In the genomic region with DNA sequence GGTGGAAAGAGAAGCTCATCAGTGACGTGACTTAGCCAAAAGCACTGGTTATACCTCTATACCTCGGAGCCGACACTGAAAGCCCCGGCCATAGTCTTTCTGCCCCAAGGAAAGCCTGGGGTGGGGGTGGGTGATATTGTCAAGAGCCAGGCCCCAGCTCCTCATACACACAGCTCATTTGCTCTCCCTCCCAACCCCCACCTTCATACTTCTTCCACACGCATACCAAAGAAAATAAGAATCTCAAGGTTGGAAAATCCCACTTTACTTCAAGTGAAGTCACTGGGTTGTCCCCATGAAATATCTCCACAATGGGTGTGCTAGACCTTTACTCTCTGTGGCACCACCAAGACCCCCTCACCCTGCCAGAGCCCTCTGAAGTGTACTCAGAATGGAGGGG, we compare ENCODE assay signal across 9 cellular contexts. TPM values are rescaled to one million over a fixed set of nuclear protein-coding genes. Genes with fewer than 3 reads are reported as not detected.
DNase-seq lines count a peak whose midpoint lies in the region; TF ChIP-seq lines count a peak whose summit lies in the region.
"Had no signal": no experiment of that assay in that cellular context is flagged by ENCODE, and none has a peak within 500 bp of the region (broad histone marks: within the 10 kb centered on the region; RNA-seq: fewer than 3 reads in every experiment).

No MANE protein-coding gene starts in this region.

- peaks cover 17 to 27% (median 23%) of the 10 kb centered on the region in 11 experiments for H3K9me3 ChIP-seq in BLaER1 treated with 17β-estradiol and CSF1 and Interleukin-3, amounts not matched to agents 10 nM and 100 nM (replicated peaks in 1 of 11)
- H3K9me3 ChIP-seq in Karpas-422 (ENCODE audit: low read length) (no peaks in the 10 kb centered on the region), parathyroid adenoma (ENCODE audit: control insufficient read depth, low read length) (no peaks in the 10 kb centered on the region), ovary (no peaks in the 10 kb centered on the region)

- H3K36me3 Mint-ChIP-seq in dendritic cell treated with granulocyte-macrophage colony-stimulating factor and Interleukin-4, amounts not matched to agents 40 ng/mL and 50 ng/mL, for 4 days (ENCODE audit: low read depth), result peaks cover 50% of the 10 kb centered on the region

- peaks cover 27 to 71% (median 31%) of the 10 kb centered on the region in 10 experiments for H3K4me1 ChIP-seq in BLaER1 treated with 17β-estradiol and CSF1 and Interleukin-3, amounts not matched to agents 10 nM and 100 nM
- H3K4me1 ChIP-seq in Karpas-422 (ENCODE audit: low read length) (peaks cover 23% of the 10 kb centered on the region), parathyroid adenoma (peaks cover 9% of the 10 kb centered on the region), ovary (ENCODE audit: insufficient read depth) (peaks cover 5% of the 10 kb centered on the region)

- no peaks in the 10 kb centered on the region for H3K27me3 Mint-ChIP-seq in dendritic cell treated with granulocyte-macrophage colony-stimulating factor and Interleukin-4, amounts not matched to agents 40 ng/mL and 50 ng/mL, for 4 days

- H3K27ac Mint-ChIP-seq in dendritic cell treated with granulocyte-macrophage colony-stimulating factor and Interleukin-4, amounts not matched to agents 40 ng/mL and 50 ng/mL, for 4 days, result peak overlapping the region; percentile 89

- H3K79me2 ChIP-seq in Karpas-422 (ENCODE audit: low read length) (peaks cover 32% of the 10 kb centered on the region), parathyroid adenoma (peaks cover 21% of the 10 kb centered on the region)

- 96 to 98% (median 97%) methylated on average over 5 of the region's 5 CpGs for WGBS in ovary, 3 donors

- peaks cover 0 to 26% (median 0%) of the 10 kb centered on the region in 11 experiments; a peak in 4 of 22 replicates for H4K20me1 ChIP-seq in BLaER1 treated with 17β-estradiol and CSF1 and Interleukin-3, amounts not matched to agents 10 nM and 100 nM
- H4K20me1 ChIP-seq in Karpas-422 (ENCODE audit: insufficient read depth, low read depth, low read length), result 0 out of 2 replicates have a peak, but pooled peaks cover 6% of the 10 kb centered on the region

- H3K27me3 ChIP-seq in BLaER1 treated with 17β-estradiol and CSF1 and Interleukin-3, amounts not matched to agents 10 nM and 100 nM, result no peaks in the 10 kb centered on the region
- H3K27me3 ChIP-seq in Karpas-422 (ENCODE audit: low read length), result no peaks in the 10 kb centered on the region
- no peaks in the 10 kb centered on the region for H3K27me3 ChIP-seq in parathyroid adenoma (ENCODE audit: control insufficient read depth, insufficient read depth, low read length)
- no peaks in the 10 kb centered on the region for H3K27me3 ChIP-seq in ovary

- H3K4me3 ChIP-seq in BLaER1 treated with 17β-estradiol and CSF1 and Interleukin-3, amounts not matched to agents 10 nM and 100 nM, result peak overlapping the region; percentile 73 to 94 (median 86)
- H3K4me3 ChIP-seq in Karpas-422 (ENCODE audit: low read length) (peak overlapping the region; percentile 76; the same call in 1 of the 2 replicates), parathyroid adenoma (ENCODE audit: low read depth, low read length) (no peak overlapping the region), ovary (no peak overlapping the region)

- TF ChIP-seq POLR2A in ovary (IDR thresholded peaks at IDR 0.05), result no peak

- no peaks in the 10 kb centered on the region for H3K9me3 Mint-ChIP-seq in dendritic cell treated with granulocyte-macrophage colony-stimulating factor and Interleukin-4, amounts not matched to agents 40 ng/mL and 50 ng/mL, for 4 days

- peaks cover 19 to 27% (median 22%) of the 10 kb centered on the region in 11 experiments for H3K36me3 ChIP-seq in BLaER1 treated with 17β-estradiol and CSF1 and Interleukin-3, amounts not matched to agents 10 nM and 100 nM
- H3K36me3 ChIP-seq in Karpas-422 (ENCODE audit: insufficient read depth, low read length), result peaks cover 8% of the 10 kb centered on the region; the same call in 1 of the 2 replicates
- no peaks in the 10 kb centered on the region for H3K36me3 ChIP-seq in parathyroid adenoma (ENCODE audit: control insufficient read depth, insufficient read depth, low read length)
- H3K36me3 ChIP-seq in ovary, result no peaks in the 10 kb centered on the region

- H3K9me2 ChIP-seq in Karpas-422 (replicated peaks; ENCODE audit: insufficient read depth, low read length), result no peaks in the 10 kb centered on the region

- TF ChIP-seq EP300 in ovary (IDR thresholded peaks at IDR 0.05), result no peak

- no peak for DNase-seq in Karpas-422
- DNase-seq in germinal center (ENCODE audit: low spot score), result no peak
- no peak for DNase-seq in UCSD-AML1 (lab: John Stamatoyannopoulos, UW; ENCODE audit: unreplicated experiment)
- DNase-seq in ovary, result no peak
- no peak for DNase-seq in SW480 (ENCODE audit: low spot score)
- DNase-seq: NCI-H2227 treated with DMSO at 0.1 percent for 48 hours had no signal

- H3K9ac ChIP-seq in BLaER1 treated with 17β-estradiol and CSF1 and Interleukin-3, amounts not matched to agents 10 nM and 100 nM, result peak overlapping the region in 8 of 11 experiments; percentile 94 to 99 (median 98); a peak in 11 of 22 replicates
- no peak overlapping the region; the same call in 1 of the 2 replicates for H3K9ac ChIP-seq in Karpas-422 (ENCODE audit: low read length)
- H3K9ac ChIP-seq in parathyroid adenoma, result no peak overlapping the region

- H3K4me2 ChIP-seq in BLaER1 treated with 17β-estradiol and CSF1 and Interleukin-3, amounts not matched to agents 10 nM and 100 nM, result peak overlapping the region; percentile 86 to 99 (median 96)
- H3K4me2 ChIP-seq in Karpas-422 (ENCODE audit: low read depth, low read length, poor library complexity, severe bottlenecking) (peak overlapping the region; percentile 94), parathyroid adenoma (ENCODE audit: low read length) (peak overlapping the region; percentile 85)

- H3K4me3 Mint-ChIP-seq in dendritic cell treated with granulocyte-macrophage colony-stimulating factor and Interleukin-4, amounts not matched to agents 40 ng/mL and 50 ng/mL, for 4 days, result peak overlapping the region; percentile 92

- intact Hi-C loops in dendritic cell treated with granulocyte-macrophage colony-stimulating factor and Interleukin-4, amounts not matched to agents 40 ng/mL and 50 ng/mL, for 4 days (cut with micrococcal nuclease), result loop anchor here (2.0 kb wide), 3 partner anchors 15 to 31 kb away; partner anchors contain the start of genes MGAT1 and ZFP62
- intact Hi-C loops in ovary (cut with DNase I), result loop anchor here in 1 of 4 donors (5.0 to 10.0 kb wide), 2 partner anchors 42 to 375 kb away; partner anchors contain the start of gene TRIM7

- no peak overlapping the region for H2AFZ ChIP-seq in Karpas-422 (ENCODE audit: low read length)
- H2AFZ ChIP-seq in parathyroid adenoma, result no peak overlapping the region

- no peak for TF ChIP-seq CTCF in parathyroid adenoma (IDR thresholded peaks at IDR 0.05)
- no peak for TF ChIP-seq CTCF in ovary (IDR thresholded peaks at IDR 0.05)

- H3K27ac ChIP-seq in BLaER1 treated with 17β-estradiol and CSF1 and Interleukin-3, amounts not matched to agents 10 nM and 100 nM, result peak overlapping the region in 9 of 11 experiments; percentile 96 to 100 (median 98); a peak in 12 of 22 replicates
- H3K27ac ChIP-seq in Karpas-422 (ENCODE audit: low read length), result no peak overlapping the region
- peak overlapping the region; percentile 99 for H3K27ac ChIP-seq in parathyroid adenoma
- peak overlapping the region in 1 of 2 donors; percentile 98 for H3K27ac ChIP-seq in ovary

- H3K4me1 Mint-ChIP-seq in dendritic cell treated with granulocyte-macrophage colony-stimulating factor and Interleukin-4, amounts not matched to agents 40 ng/mL and 50 ng/mL, for 4 days (ENCODE audit: low read depth), result peaks cover 76% of the 10 kb centered on the region

RNA-seq across cellular contexts. Expression of gene MGAT1, which starts 27.1 kb away (rescaled TPM):
- 28.6 and 42.8 TPM in 2 replicates for total RNA-seq in Karpas-422 (2014; rRNA removed; shearing (Covaris generic); ENCODE audit: low replicate concordance)
- 100 to 1,000 TPM in 5 of 7 donors, 10 to 100 TPM in 2; 84.0 to 154 (median 131) TPM for total RNA-seq in ovary
- polyA plus RNA-seq in ovary, result 100 to 1,000 TPM in 1 of 2 donors, 10 to 100 TPM in 1; 66.6 to 128 TPM

RNA-seq across cellular contexts. Expression of gene ZFP62, which starts 31.4 kb away (rescaled TPM):
- total RNA-seq in Karpas-422 (2014; rRNA removed; shearing (Covaris generic); ENCODE audit: low replicate concordance), result 52.5 and 53.2 TPM in 2 replicates
- 10 to 100 TPM; 22.7 to 47.8 (median 33.8) TPM for total RNA-seq in ovary
- polyA plus RNA-seq in ovary, result 10 to 100 TPM; 23.2 to 36.3 TPM

Comparison
In these comparisons a context has a peak if more than half of its experiments do, and no peak if none do; other contexts are left out.
1. H3K4me3 ChIP-seq: peak in BLaER1 treated with 17β-estradiol and CSF1 and Interleukin-3, amounts not matched to agents 10 nM and 100 nM (10 of 10) and Karpas-422 (single experiment); none in parathyroid adenoma (single experiment) and ovary (single experiment).
2. H3K9ac ChIP-seq: peak in BLaER1 treated with 17β-estradiol and CSF1 and Interleukin-3, amounts not matched to agents 10 nM and 100 nM (8 of 11); none in Karpas-422 (single experiment) and parathyroid adenoma (single experiment).
3. Peak in every context shown above with its lines, with median percentiles within 50 percentile points of each other: H3K4me2 ChIP-seq.